ENCODE assay signal across 8 cellular contexts in genomic region chr11:15406952-15407351, GRCh38.
"Had no signal": no experiment of that assay in that cellular context is flagged by ENCODE, and none has a peak within 500 bp of the region (broad histone marks: within the 10 kb centered on the region; RNA-seq: fewer than 3 reads in every experiment).

No MANE protein-coding gene starts in this region.

- ATAC-seq: HCT116 had no signal

- DNase-seq: GM23248, GOT3, H7, HFFc6, IMR-90 had no signal

- H3K36me3 ChIP-seq: HAP-1 had no signal

- H3K4me1 ChIP-seq: HAP-1 had no signal

- H3K9me3 ChIP-seq: HAP-1 had no signal

- H3K4me3 ChIP-seq: GM23248, HAP-1 had no signal

- FAIRE-seq: HTR-8/SVneo had no signal

- H2AFZ ChIP-seq: GM23248 had no signal

- H3K27ac ChIP-seq: GM23248 had no signal
